Comparison of ENCODE assay signal across 8 cellular contexts in genomic region chr22:20116376-20116950, GRCh38. TPM values are rescaled to one million over a fixed set of nuclear protein-coding genes. Genes with fewer than 3 reads are reported as not detected.
DNase-seq lines count a peak whose midpoint lies in the region; ATAC-seq and TF ChIP-seq lines count a peak whose summit lies in the region.

No MANE protein-coding gene starts in this region.

- in situ Hi-C loops in GM13977 (cut with MboI; ENCODE audit: low pct_unique_long_range_greater_than_20kb, low sequenced_read_pairs, unreplicated experiment), result no loop called here
- in situ Hi-C loops in GM13976 (cut with MboI; ENCODE audit: low sequenced_read_pairs, unreplicated experiment), result no loop called here

- DNase-seq in GM13977 (ENCODE audit: low spot score), result peak; percentile 59
- peak; percentile 58 for DNase-seq in Right ventricle myocardium superior
- peak; percentile 80 for DNase-seq in sciatic nerve (ENCODE audit: low spot score)
- no peak for DNase-seq in D341Med (ENCODE audit: low spot score)
- DNase-seq in NCI-H2171 (lab: John Stamatoyannopoulos, UW), result no peak
- no peak for DNase-seq in H4 (ENCODE audit: low spot score)
- no peak for DNase-seq in GM13976 (ENCODE audit: low spot score)

- H3K27ac ChIP-seq in VCaP, result peak overlapping the region; percentile 92

- intact Hi-C loops in Right ventricle myocardium superior (cut with DNase I) (loop anchor here (10.0 kb wide), 1 partner anchor 142 kb away; no protein-coding TSS in a partner anchor), sciatic nerve (cut with DNase I) (loop anchor here (2.0 kb wide), 1 partner anchor 30 kb away; no protein-coding TSS in a partner anchor)

- peak; percentile 3 for ATAC-seq in Right ventricle myocardium superior (ENCODE audit: poor library complexity)
- peak; percentile 14 for ATAC-seq in sciatic nerve

- TF ChIP-seq CTCF in GM13977 (IDR thresholded peaks at IDR 0.05; ENCODE audit: extremely low read depth, insufficient read depth, missing control alignments) (no peak), VCaP (conservative IDR thresholded peaks at IDR 0.05) (no peak), GM13976 (IDR thresholded peaks at IDR 0.05; ENCODE audit: borderline replicate concordance, control extremely low read depth, extremely low read depth, insufficient read depth, missing control alignments) (no peak)

RNA-seq across cellular contexts. Expression of gene RANBP1, which starts 0.6 kb away (rescaled TPM):
- total RNA-seq in Right ventricle myocardium superior, result 32.7 TPM
- 58.8 TPM for total RNA-seq in sciatic nerve
- total RNA-seq in H4 (2014; rRNA removed; shearing (Covaris generic)), result 623 and 731 TPM in 2 replicates

RNA-seq across cellular contexts. Expression of gene TRMT2A, which starts 0.6 kb away (rescaled TPM):
- total RNA-seq in Right ventricle myocardium superior, result 21.9 TPM
- 46.8 TPM for total RNA-seq in sciatic nerve
- total RNA-seq in H4 (2014; rRNA removed; shearing (Covaris generic)), result 12.2 and 16.6 TPM in 2 replicates

RNA-seq across cellular contexts. Expression of gene ZDHHC8, which starts 15.1 kb away (rescaled TPM):
- total RNA-seq in Right ventricle myocardium superior, result 39.2 TPM
- total RNA-seq in sciatic nerve, result 143 TPM
- 4.3 and 6.9 TPM in 2 replicates for total RNA-seq in H4 (2014; rRNA removed; shearing (Covaris generic))

RNA-seq across cellular contexts. Expression of gene CCDC188, which starts 34.4 kb away (rescaled TPM):
- total RNA-seq in Right ventricle myocardium superior, result 0.30 TPM
- 6.8 TPM for total RNA-seq in sciatic nerve
- not detected in 2 replicates for total RNA-seq in H4 (2014; rRNA removed; shearing (Covaris generic))

RNA-seq across cellular contexts. Expression of gene DGCR8, which starts 36.4 kb away (rescaled TPM):
- total RNA-seq in Right ventricle myocardium superior (15.4 TPM), sciatic nerve (37.6 TPM)
- total RNA-seq in H4 (2014; rRNA removed; shearing (Covaris generic)), result 9.2 and 11.4 TPM in 2 replicates

Comparison
In these comparisons a context has a peak if more than half of its experiments do, and no peak if none do; other contexts are left out.
1. DNase-seq: peak in GM13977 (single experiment), Right ventricle myocardium superior (single experiment) and sciatic nerve (single experiment); none in D341Med (single experiment), NCI-H2171 (single experiment), H4 (single experiment) and GM13976 (single experiment).
2. RNA of gene RANBP1, which starts 0.6 kb away (total RNA-seq): 623 to 731 TPM in H4; 58.8 TPM in sciatic nerve (single experiment) and 32.7 TPM in Right ventricle myocardium superior (single experiment); every median in the first group is over 10 times any median in the second.